Comparison of ENCODE assay signal across 25 cellular contexts in genomic region chr1:239630767-239631166, GRCh38.
"Had no signal": no experiment of that assay in that cellular context is flagged by ENCODE, and none has a peak within 500 bp of the region (broad histone marks: within the 10 kb centered on the region; RNA-seq: fewer than 3 reads in every experiment).

No MANE protein-coding gene starts in this region.

- H3K4me1 Mint-ChIP-seq: activated B cell treated with CpG ODN at 0.5 μM for 24 hours; activated naive CD8-positive, alpha-beta T cell treated with anti-CD3 and anti-CD28 coated beads, Interleukin-2, amount 10 ng/mL, durations not matched to agents 7 days and 5 days; central memory CD8-positive, alpha-beta T cell; naive B cell had no signal

- H3K4me3 ChIP-seq: breast epithelium, lower lobe of right lung, right lobe of liver, skin epidermis, thyroid gland, upper lobe of right lung had no signal

- H3K27me3 ChIP-seq: breast epithelium, right lobe of liver, thyroid gland, upper lobe of right lung had no signal

- H3K4me1 ChIP-seq: breast epithelium, lower lobe of right lung, right lobe of liver, thyroid gland, upper lobe of right lung had no signal

- H3K4me3 Mint-ChIP-seq: activated B cell treated with CpG ODN at 0.5 μM for 24 hours; activated CD4-positive, alpha-beta T cell treated with anti-CD3 and anti-CD28 coated beads for 36 hours; activated naive CD8-positive, alpha-beta T cell treated with anti-CD3 and anti-CD28 coated beads, Interleukin-2, amount 10 ng/mL, durations not matched to agents 7 days and 5 days; central memory CD8-positive, alpha-beta T cell; naive B cell; stimulated activated naive CD8-positive, alpha-beta T cell treated with anti-CD3 and anti-CD28 coated beads, Interleukin-15, Interleukin-2, amounts not matched to agents 100 ng/mL and 50 ng/mL, for 24 hours; T-helper 2 cell treated with Interferon-gamma antibody and Interleukin-4, amounts not matched to agents 5 μg/mL and 100 μg/mL, for 36 hours had no signal

- H3K27ac ChIP-seq: breast epithelium, lower lobe of right lung, right lobe of liver, skin epidermis, thyroid gland, upper lobe of right lung had no signal

- DNase-seq: activated B cell treated with CpG ODN at 0.5 μM for 24 hours; activated CD4-positive, alpha-beta T cell treated with anti-CD3 and anti-CD28 coated beads for 36 hours; activated CD4-positive, alpha-beta T cell treated with anti-CD3 and anti-CD28 coated beads, Interleukin-2, amount 50 U/mL, for 4 hours; activated CD8-positive, alpha-beta memory T cell treated with anti-CD3 and anti-CD28 coated beads, Interleukin-2, amount 50 U/mL, for 48 hours; activated naive CD4-positive, alpha-beta T cell treated with Interleukin-2 at 50 U/mL for 16 hours; activated naive CD8-positive, alpha-beta T cell treated with anti-CD3 and anti-CD28 coated beads, Interleukin-2, amount 10 ng/mL, durations not matched to agents 7 days and 5 days; activated T-cell treated with anti-CD3 and anti-CD28 coated beads, Interleukin-2, amount 50 U/mL, for 48 hours; amniotic stem cell; effector memory CD4-positive, alpha-beta T cell; foreskin melanocyte; kidney; lower lobe of right lung; naive B cell; occipital lobe; right lobe of liver; stimulated activated CD4-positive, alpha-beta T cell treated with anti-CD3 and anti-CD28 coated beads, Interleukin-1b, Interleukin-23, amount 100 ng/mL, for 48 hours; substantia nigra; thyroid gland; upper lobe of right lung had no signal

- H3K9me3 ChIP-seq: breast epithelium, lower lobe of right lung, right lobe of liver, thyroid gland, upper lobe of right lung had no signal

- ATAC-seq: activated CD4-positive, alpha-beta T cell treated with anti-CD3 and anti-CD28 coated beads for 36 hours; esophagus mucosa; lower lobe of right lung; right lobe of liver; upper lobe of right lung had no signal

- H3K36me3 ChIP-seq: breast epithelium, lower lobe of right lung, right lobe of liver, thyroid gland, upper lobe of right lung had no signal

- H3K27me3 Mint-ChIP-seq: activated B cell treated with CpG ODN at 0.5 μM for 24 hours; activated CD4-positive, alpha-beta T cell treated with anti-CD3 and anti-CD28 coated beads for 36 hours; activated naive CD8-positive, alpha-beta T cell treated with anti-CD3 and anti-CD28 coated beads, Interleukin-2, amount 10 ng/mL, durations not matched to agents 7 days and 5 days; central memory CD8-positive, alpha-beta T cell; naive B cell; stimulated activated naive CD8-positive, alpha-beta T cell treated with anti-CD3 and anti-CD28 coated beads, Interleukin-15, Interleukin-2, amounts not matched to agents 100 ng/mL and 50 ng/mL, for 24 hours had no signal

- H3K9me3 Mint-ChIP-seq: activated B cell treated with CpG ODN at 0.5 μM for 24 hours; activated naive CD8-positive, alpha-beta T cell treated with anti-CD3 and anti-CD28 coated beads, Interleukin-2, amount 10 ng/mL, durations not matched to agents 7 days and 5 days; central memory CD8-positive, alpha-beta T cell; stimulated activated naive CD8-positive, alpha-beta T cell treated with anti-CD3 and anti-CD28 coated beads, Interleukin-15, Interleukin-2, amounts not matched to agents 100 ng/mL and 50 ng/mL, for 24 hours; T-helper 2 cell treated with Interferon-gamma antibody and Interleukin-4, amounts not matched to agents 5 μg/mL and 100 μg/mL, for 36 hours had no signal

- H3K36me3 Mint-ChIP-seq: activated naive CD8-positive, alpha-beta T cell treated with anti-CD3 and anti-CD28 coated beads, Interleukin-2, amount 10 ng/mL, durations not matched to agents 7 days and 5 days; naive B cell had no signal

- H3K27ac Mint-ChIP-seq: activated B cell treated with CpG ODN at 0.5 μM for 24 hours; activated CD4-positive, alpha-beta T cell treated with anti-CD3 and anti-CD28 coated beads for 36 hours; activated naive CD8-positive, alpha-beta T cell treated with anti-CD3 and anti-CD28 coated beads, Interleukin-2, amount 10 ng/mL, durations not matched to agents 7 days and 5 days; naive B cell; stimulated activated naive CD8-positive, alpha-beta T cell treated with anti-CD3 and anti-CD28 coated beads, Interleukin-15, Interleukin-2, amounts not matched to agents 100 ng/mL and 50 ng/mL, for 24 hours; T-helper 2 cell treated with Interferon-gamma antibody and Interleukin-4, amounts not matched to agents 5 μg/mL and 100 μg/mL, for 36 hours had no signal
